In the genomic region with DNA sequence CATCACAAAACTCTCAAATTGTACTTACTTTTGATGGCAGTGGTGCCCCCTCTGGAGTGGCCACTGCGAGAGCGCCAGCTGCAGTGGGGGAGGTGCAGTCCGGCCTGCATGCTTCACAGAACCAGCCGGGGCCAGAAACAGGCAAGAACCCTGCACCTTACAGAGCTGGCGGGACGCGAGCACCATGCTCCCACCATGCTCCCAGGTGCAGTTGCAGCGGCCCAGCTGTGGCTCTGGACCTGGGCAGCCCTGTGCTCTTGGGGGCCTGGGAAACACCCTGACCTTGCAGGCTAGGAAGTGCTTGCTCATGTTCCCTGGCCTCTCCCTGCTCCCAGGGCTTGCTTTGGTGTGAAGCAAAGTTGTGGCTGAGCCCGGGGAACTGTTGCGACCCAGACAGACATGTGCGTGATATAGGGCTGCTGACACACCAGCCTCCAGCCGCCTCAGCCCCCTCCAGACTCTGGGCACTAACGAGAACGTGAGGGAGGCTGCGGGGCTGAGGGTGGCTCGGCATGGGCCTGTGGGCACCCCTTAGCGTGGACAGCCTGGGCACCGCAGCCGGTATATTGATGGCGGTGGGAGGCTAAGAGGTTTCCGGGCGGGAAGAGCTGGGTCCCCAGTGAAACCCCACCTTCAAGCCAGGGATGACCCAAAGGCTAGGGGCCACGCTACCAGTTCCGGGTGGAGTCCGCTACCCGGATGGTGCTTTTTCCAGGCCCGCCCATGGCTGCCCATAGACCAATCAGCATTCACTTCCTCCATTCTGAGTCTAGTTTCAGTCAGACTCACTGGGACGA, we compare ENCODE assay signal across 23 cellular contexts.
DNase-seq lines count a peak whose midpoint lies in the region; ATAC-seq and FAIRE-seq lines count a peak whose summit lies in the region.
"Had no signal": no experiment of that assay in that cellular context is flagged by ENCODE, and none has a peak within 500 bp of the region (broad histone marks: within the 10 kb centered on the region; RNA-seq: fewer than 3 reads in every experiment).

No MANE protein-coding gene starts in this region.

- DNase-seq in DMS53 treated with DMSO at 0.1 percent for 48 hours (lab: John Stamatoyannopoulos, UW; ENCODE audit: unreplicated experiment) (peak; percentile 28), NCI-H2029 (lab: John Stamatoyannopoulos, UW) (peak; percentile 74), right cardiac atrium (peak in 2 of 3 donors; percentile 23 to 26), posterior vena cava (ENCODE audit: low spot score) (peak; percentile 74), AG08395 (ENCODE audit: low spot score) (no peak), urothelium cell line (ENCODE audit: low spot score) (no peak), epidermal melanocyte (ENCODE audit: insufficient read length, low spot score) (no peak)
- DNase-seq in activated CD4-positive, alpha-beta T cell treated with anti-CD3 and anti-CD28 coated beads for 48 hours = no peak
- DNase-seq: activated CD4-positive, alpha-beta T cell treated with anti-CD3 and anti-CD28 coated beads, Interleukin-2, amount 10 ng/mL, durations not matched to agents 7 days and 5 days; anterior cingulate cortex; C1 segment of cervical spinal cord; mesenchymal stem cell; MG63; NCI-H1417; NCI-H524; nucleus accumbens; stimulated activated CD4-positive, alpha-beta T cell treated with anti-CD3 and anti-CD28 coated beads, Interleukin-2, amount 100 ng/mL, for 48 hours had no signal

- FAIRE-seq in urothelium cell line (lab: Jason Lieb, UNC) = no peak
- FAIRE-seq: K562, RCC 7860 had no signal

- H3K4me1 ChIP-seq in right cardiac atrium (ENCODE audit: control insufficient read depth, insufficient read depth, low read length) = no peaks in the 10 kb centered on the region

- 93% methylated on average over 28 of the region's 28 CpGs for WGBS in right cardiac atrium

- no peak overlapping the region for H3K27ac ChIP-seq in right cardiac atrium (ENCODE audit: low read length)
- H3K27ac ChIP-seq: cardiac muscle cell had no signal

- no peaks in the 10 kb centered on the region for H3K9me3 ChIP-seq in right cardiac atrium (ENCODE audit: control insufficient read depth, low read length)
- H3K9me3 ChIP-seq: MG63 had no signal

- H3K4me3 ChIP-seq in right cardiac atrium (ENCODE audit: low read length) = no peak overlapping the region
- H3K4me3 ChIP-seq: cardiac muscle cell, K562, MG63, smooth muscle cell had no signal

- ATAC-seq in right cardiac atrium = peak in 1 of 2 donors; percentile 36
- ATAC-seq: activated naive CD4-positive, alpha-beta T cell treated with anti-CD3 and anti-CD28 coated beads, Interleukin-2, amount 50 U/mL, for 72 hours; K562; stimulated activated memory B cell treated with anti-CD40 and anti-IgM and Interleukin-4, amounts not matched to agents 10 μg/mL and 1 μg/mL and 100 μg/mL, for 72 hours had no signal

- intact Hi-C loops in right cardiac atrium (cut with DNase I) = no loop called here
- intact Hi-C loops in posterior vena cava (cut with DNase I) = no loop called here

- no peaks in the 10 kb centered on the region for H3K27me3 ChIP-seq in right cardiac atrium (ENCODE audit: control insufficient read depth, insufficient read depth)
- H3K27me3 ChIP-seq: cardiac muscle cell, MG63 had no signal

Comparison
In these comparisons a context has a peak if more than half of its experiments do, and no peak if none do; other contexts are left out.
1. DNase-seq: peak in DMS53 treated with DMSO at 0.1 percent for 48 hours (single experiment), NCI-H2029 (single experiment), right cardiac atrium (2 of 3) and posterior vena cava (single experiment); none in AG08395 (single experiment), activated CD4-positive, alpha-beta T cell treated with anti-CD3 and anti-CD28 coated beads for 48 hours (single experiment), urothelium cell line (single experiment) and epidermal melanocyte (single experiment).